Comparison of ENCODE assay signal across 12 cellular contexts in the genomic region with DNA sequence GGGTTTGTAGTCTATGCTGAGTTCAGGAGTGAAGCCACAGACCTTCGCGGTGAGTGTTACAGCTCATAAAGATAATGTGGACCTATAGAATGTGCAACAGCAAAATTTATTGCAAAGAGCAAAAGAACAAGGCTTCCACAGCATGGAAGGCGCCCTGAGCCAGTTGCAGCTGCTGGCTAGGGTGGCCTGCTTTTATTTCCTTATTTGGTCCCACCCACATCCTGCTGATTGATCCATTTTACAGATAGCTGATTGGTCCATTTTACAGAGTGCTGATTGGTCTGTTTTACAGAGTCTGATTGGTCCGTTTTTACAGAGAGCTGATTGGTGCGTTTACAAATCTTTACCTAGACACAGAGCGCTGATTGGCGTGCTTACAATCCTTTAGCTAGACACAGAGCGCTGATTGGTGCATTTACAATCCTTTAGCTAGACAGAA. TPM values are rescaled to one million over a fixed set of nuclear protein-coding genes. Genes with fewer than 3 reads are reported as not detected.
DNase-seq lines count a peak whose midpoint lies in the region; ATAC-seq, FAIRE-seq and TF ChIP-seq lines count a peak whose summit lies in the region.
"Had no signal": no experiment of that assay in that cellular context is flagged by ENCODE, and none has a peak within 500 bp of the region (broad histone marks: within the 10 kb centered on the region; RNA-seq: fewer than 3 reads in every experiment).

No MANE protein-coding gene starts in this region.

- no peak for TF ChIP-seq RAD21 in H1 (IDR thresholded peaks at IDR 0.05 in 1 of 2, conservative IDR thresholded peaks at IDR 0.05 in 1 of 2; ENCODE audit: low read depth in 2 of 2, low read length in 2 of 2)

- no peak for TF ChIP-seq CTCF in Caco-2 (IDR thresholded peaks at IDR 0.05; ENCODE audit: insufficient read depth in 1 of 2, low read depth in 1 of 2, low read length in 1 of 2, severe bottlenecking in 1 of 2, unreplicated experiment in 1 of 2)
- TF ChIP-seq CTCF in H1 (IDR thresholded peaks at IDR 0.05; ENCODE audit: control extremely low read depth in 1 of 3, insufficient read depth in 1 of 3, low read depth in 1 of 3, low read length in 3 of 3), result no peak
- TF ChIP-seq CTCF in heart right ventricle (IDR thresholded peaks at IDR 0.05), result no peak

- H3K4me1 ChIP-seq in Caco-2, result no peaks in the 10 kb centered on the region
- H3K4me1 ChIP-seq in H1 (replicated peaks in 1 of 4; ENCODE audit: control insufficient read depth in 3 of 4, insufficient read depth in 4 of 4, low read length in 3 of 4), result peaks cover 0 to 6% (median 0%) of the 10 kb centered on the region in 4 experiments; a peak in 1 of 7 replicates
- no peaks in the 10 kb centered on the region for H3K4me1 ChIP-seq in heart right ventricle
- H3K4me1 ChIP-seq: pancreas had no signal

- no peak overlapping the region for H2BK12ac ChIP-seq in H1 (ENCODE audit: low read depth, low read length)

- CTCF ChIA-PET in Caco-2 (lab: Charles Lee), result interaction anchor here (0.6 to 0.8 kb wide), 2 partner anchors 27 to 50 kb away, joined by 3 read pairs; a partner anchor contains a TSS
- CTCF ChIA-PET in H1 (lab: Charles Lee; ENCODE audit: partially characterized antibody), result interaction anchor here (1.0 to 1.7 kb wide), 4 partner anchors 15 to 108 kb away, joined by 3 to 5 read pairs (median 4); a partner anchor contains a TSS

- H3K27ac ChIP-seq in H1 (ENCODE audit: low read depth, low read length), result no peak overlapping the region
- H3K27ac ChIP-seq in heart right ventricle, result no peak overlapping the region
- H3K27ac ChIP-seq: pancreas had no signal

- H3K27ac Mint-ChIP-seq in Caco-2 (ENCODE audit: unreplicated experiment), result no peak overlapping the region

- H2AFZ ChIP-seq in H1 (ENCODE audit: low read length), result no peak overlapping the region

- no peak for FAIRE-seq in H1 (lab: Jason Lieb, UNC)
- FAIRE-seq: pancreas had no signal

- WGBS in H1 (ENCODE audit: extremely low coverage in 1 of 2, insufficient coverage in 1 of 2, insufficient read length in 1 of 2, insufficient replicate concordance in 2 of 2, low coverage in 1 of 2, low lambda C conversion rate in 2 of 2, missing lambda C conversion rate in 1 of 2), 2 experiments, result 86% methylated on average over 8 of the region's 8 CpGs; no CpG with 5 or more reads in 1 of the 2 experiments
- 92 to 94% methylated on average over 8 of the region's 8 CpGs for WGBS in heart right ventricle, 2 donors

- H3K9me3 Mint-ChIP-seq in Caco-2 (ENCODE audit: unreplicated experiment), result no peaks in the 10 kb centered on the region

- H3K79me1 ChIP-seq in H1 (ENCODE audit: low read depth, low read length), result no peaks in the 10 kb centered on the region

- H3K36me3 ChIP-seq in Caco-2 (ENCODE audit: control insufficient read depth, insufficient read depth, low read length), result no peaks in the 10 kb centered on the region
- H3K36me3 ChIP-seq in H1 (ENCODE audit: control insufficient read depth in 2 of 4, insufficient read depth in 4 of 4, low read length in 3 of 4), result peaks cover 0 to 6% (median under 1%) of the 10 kb centered on the region in 4 experiments; a peak in 1 of 8 replicates
- peaks cover 0 to 16% (median 7%) of the 10 kb centered on the region in 9 donors for H3K36me3 ChIP-seq in heart right ventricle

- no peak overlapping the region for H4K8ac ChIP-seq in H1 (ENCODE audit: extremely low read depth, insufficient read depth, low read length)

- H2BK5ac ChIP-seq in H1 (ENCODE audit: low read depth, low read length), result no peak overlapping the region

- intact Hi-C loops in Caco-2 (cut with micrococcal nuclease; ENCODE audit: unreplicated experiment) (no loop called here), heart right ventricle (cut with DNase I) (no loop called here)

- no TSS peak for BruUV-seq in Caco-2 (replicated peaks; lab: Mats Ljungman, UMichigan)

- no peaks in the 10 kb centered on the region for H3K27me3 Mint-ChIP-seq in Caco-2 (ENCODE audit: insufficient read depth, unreplicated experiment)

- no peaks in the 10 kb centered on the region for H3K79me2 ChIP-seq in H1 (ENCODE audit: control insufficient read depth in 1 of 2, insufficient read depth in 2 of 2, low read length in 2 of 2)

- H3K36me3 Mint-ChIP-seq in Caco-2 (ENCODE audit: insufficient read depth, unreplicated experiment), result peaks cover 48% of the 10 kb centered on the region

- no peak overlapping the region for H3K4me3 Mint-ChIP-seq in Caco-2 (ENCODE audit: unreplicated experiment)
- H3K4me3 Mint-ChIP-seq: CD14-positive monocyte had no signal

- H2BK120ac ChIP-seq in H1 (replicated peaks; ENCODE audit: low read depth, low read length), result no peak overlapping the region

- POLR2A ChIA-PET in Caco-2 (lab: Charles Lee) (interaction anchor here (1.2 kb wide), 1 partner anchor 21 kb away, joined by 5 read pairs; a partner anchor contains a TSS), H1 (lab: Charles Lee; ENCODE audit: partially characterized antibody) (interaction anchor here (1.0 to 17.9 kb wide), 5 partner anchors 8 to 36 kb away, joined by 5 to 399 read pairs (median 7); a partner anchor contains a TSS)

- DNase-seq in A172 (ENCODE audit: low spot score) (peak; percentile 51), Caco-2 (peak; percentile 49 to 50), NCI-H69 (lab: John Stamatoyannopoulos, UW) (peak; percentile 59), H1 (ENCODE audit: low read depth in 1 of 2, low spot score in 2 of 2) (no peak), hypothalamus (lab: John Stamatoyannopoulos, UW) (no peak), kidney glomerular epithelial cell (lab: John Stamatoyannopoulos, UW) (no peak), heart right ventricle (no peak)
- DNase-seq: mammary epithelial cell, NCI-H1417 treated with DMSO at 0.1 percent for 48 hours, pancreas had no signal

- H2BK20ac ChIP-seq in H1 (ENCODE audit: low read length), result no peak overlapping the region

- no peak overlapping the region for H3K18ac ChIP-seq in H1 (ENCODE audit: extremely low read depth, low read length)

- no peak overlapping the region for H4K5ac ChIP-seq in H1 (ENCODE audit: insufficient read length, low read depth, low read length)

- H3K9ac ChIP-seq in H1 (replicated peaks in 1 of 4; ENCODE audit: extremely low read depth in 1 of 4, low read depth in 3 of 4, low read length in 3 of 4), result no peak overlapping the region

- H3K9me3 ChIP-seq in Caco-2 (no peaks in the 10 kb centered on the region), H1 (ENCODE audit: insufficient read depth in 2 of 2, low read depth in 1 of 2, low read length in 1 of 2) (no peaks in the 10 kb centered on the region), heart right ventricle (peaks cover 0 to 4% (median 0%) of the 10 kb centered on the region in 11 donors)
- H3K9me3 ChIP-seq: pancreas had no signal

- H3K4me1 Mint-ChIP-seq in Caco-2 (ENCODE audit: low read depth, unreplicated experiment), result no peaks in the 10 kb centered on the region
- H3K4me1 Mint-ChIP-seq: CD14-positive monocyte had no signal

- H3K14ac ChIP-seq in H1 (ENCODE audit: insufficient read length), result no peak overlapping the region

- H2BK15ac ChIP-seq in H1 (ENCODE audit: low read length), result no peak overlapping the region

- H3K27me3 ChIP-seq in Caco-2 (replicated peaks; ENCODE audit: control insufficient read depth, insufficient read depth, low read length) (no peaks in the 10 kb centered on the region), H1 (replicated peaks in 1 of 4; ENCODE audit: control insufficient read depth in 3 of 4, extremely low read depth in 1 of 4, insufficient read depth in 3 of 4, low read length in 3 of 4) (no peaks in the 10 kb centered on the region), heart right ventricle (no peaks in the 10 kb centered on the region)
- H3K27me3 ChIP-seq: pancreas had no signal

- ATAC-seq in HG02970 (IDR thresholded peaks at IDR 0.05; ENCODE audit: low FRiP score, unreplicated experiment) (no peak), heart right ventricle (no peak)
- ATAC-seq: pancreas had no signal

- no peak overlapping the region for H3K4me2 ChIP-seq in H1 (ENCODE audit: insufficient read depth in 1 of 2, low read depth in 2 of 2, low read length in 2 of 2)

- TF ChIP-seq EP300 in H1 (IDR thresholded peaks at IDR 0.05; ENCODE audit: borderline replicate concordance in 1 of 2, low read depth in 2 of 2, low read length in 2 of 2), result no peak

- H2AK5ac ChIP-seq in H1 (ENCODE audit: low read depth, low read length), result no peak overlapping the region

- H3K4ac ChIP-seq in H1 (replicated peaks; ENCODE audit: insufficient read length, low read depth, low read length), result no peak overlapping the region

- H4K20me1 ChIP-seq in H1 (replicated peaks in 1 of 2; ENCODE audit: control insufficient read depth in 1 of 2, insufficient read depth in 2 of 2, low read length in 2 of 2), result no peaks in the 10 kb centered on the region

- no peak for TF ChIP-seq POLR2A in H1 (IDR thresholded peaks at IDR 0.05; ENCODE audit: control extremely low read depth in 1 of 2, low read depth in 2 of 2, low read length in 2 of 2)

- no peak overlapping the region for H4K91ac ChIP-seq in H1 (replicated peaks; ENCODE audit: insufficient read length, low read length)

- no peak overlapping the region for H3K56ac ChIP-seq in H1 (replicated peaks; ENCODE audit: insufficient read length, low read depth, low read length)

- H3K4me3 ChIP-seq in Caco-2 (ENCODE audit: low read depth, low read length) (no peak overlapping the region), H1 (ENCODE audit: extremely low read depth in 1 of 4, insufficient read depth in 2 of 4, low read depth in 3 of 4, low read length in 4 of 4) (no peak overlapping the region), heart right ventricle (no peak overlapping the region)
- H3K4me3 ChIP-seq: pancreas had no signal

- no peak overlapping the region for H3K23ac ChIP-seq in H1 (ENCODE audit: insufficient read length)

- H3K23me2 ChIP-seq in H1 (ENCODE audit: low read depth, low read length), result no peaks in the 10 kb centered on the region

RNA-seq across cellular contexts. Expression of a gene that starts 4.2 kb away (rescaled TPM):
- total RNA-seq in A172 (2014; rRNA removed; shearing (Covaris generic)), result not detected in 2 replicates
- 1.1 and 1.3 TPM in 2 replicates for total RNA-seq in Caco-2 (2022)
- not detected in 2 replicates for total RNA-seq in H1 (2021; fragmentation: NEBNext Ultra II Directional; extraction: Animal tissue kit (Norgen Biotek cat#: 25700))
- not detected in 2 replicates for polyA plus RNA-seq in H1 (2011; rRNA removed)
- not detected for polyA plus RNA-seq in H1 (2011; cell fraction: cytosol; rRNA removed)
- 1.3 TPM for polyA plus RNA-seq in H1 (2011; cell fraction: nucleus; rRNA removed)
- 0.56 TPM in 1 of 4 replicates, not detected in the others for polyA plus RNA-seq in H1 (2012, experiment 1 of 2)
- polyA plus RNA-seq in H1 (2012, experiment 2 of 2), result not detected
- polyA plus RNA-seq in H1 (2013, experiment 1 of 2), result 0.26 TPM
- polyA plus RNA-seq in H1 (2013, experiment 2 of 2), result 0.11 TPM
- not detected in 2 replicates for polyA minus RNA-seq in H1 (2011; rRNA and poly(A)+ RNA removed)
- not detected for polyA minus RNA-seq in H1 (2011; cell fraction: cytosol; rRNA and poly(A)+ RNA removed)
- polyA minus RNA-seq in H1 (2011; cell fraction: nucleus; rRNA and poly(A)+ RNA removed), result not detected
- 1 to 10 TPM in 3 of 10 donors, under 1 TPM in 2, not detected in 5; 0.63 to 1.7 (median 1.0) TPM for total RNA-seq in heart right ventricle
- polyA plus RNA-seq in heart right ventricle, result 1 to 10 TPM; 2.0 to 2.4 TPM
- polyA plus RNA-seq: CD14-positive monocyte had no signal

RNA-seq across cellular contexts. Expression of a gene that starts 6.9 kb away (rescaled TPM):
- total RNA-seq in A172 (2014; rRNA removed; shearing (Covaris generic)), result 10.3 and 19.9 TPM in 2 replicates
- total RNA-seq in Caco-2 (2022) (19.9 and 21.5 TPM in 2 replicates), heart right ventricle (10 to 100 TPM; 11.0 to 25.2 (median 13.5) TPM)
- 15.8 and 15.9 TPM in 2 replicates for total RNA-seq in H1 (2021; fragmentation: NEBNext Ultra II Directional; extraction: Animal tissue kit (Norgen Biotek cat#: 25700))
- polyA plus RNA-seq in H1 (2011; rRNA removed) (28.6 and 42.1 TPM in 2 replicates), heart right ventricle (10 to 100 TPM; 26.8 to 62.5 TPM)
- polyA plus RNA-seq in H1 (2011; cell fraction: cytosol; rRNA removed), result 29.6 TPM
- 33.6 TPM for polyA plus RNA-seq in H1 (2011; cell fraction: nucleus; rRNA removed)
- polyA plus RNA-seq in H1 (2012, experiment 1 of 2), result 9.8 to 26.8 TPM (median 21.5 TPM) in 4 replicates
- polyA plus RNA-seq in H1 (2012, experiment 2 of 2), result 21.1 TPM
- 11.6 TPM for polyA plus RNA-seq in H1 (2013, experiment 1 of 2)
- polyA plus RNA-seq in H1 (2013, experiment 2 of 2), result 13.2 TPM
- polyA minus RNA-seq in H1 (2011; rRNA and poly(A)+ RNA removed), result 7.0 and 9.0 TPM in 2 replicates
- polyA minus RNA-seq in H1 (2011; cell fraction: cytosol; rRNA and poly(A)+ RNA removed), result 8.1 TPM
- polyA minus RNA-seq in H1 (2011; cell fraction: nucleus; rRNA and poly(A)+ RNA removed), result 4.1 TPM

RNA-seq across cellular contexts. Expression of a gene that starts 20.1 kb away (rescaled TPM):
- total RNA-seq in A172 (2014; rRNA removed; shearing (Covaris generic)), result 64.7 and 87.9 TPM in 2 replicates
- total RNA-seq in Caco-2 (2022), result 133 and 134 TPM in 2 replicates
- 201 and 220 TPM in 2 replicates for total RNA-seq in H1 (2021; fragmentation: NEBNext Ultra II Directional; extraction: Animal tissue kit (Norgen Biotek cat#: 25700))
- polyA plus RNA-seq in H1 (2011; rRNA removed), result 202 and 283 TPM in 2 replicates
- 244 TPM for polyA plus RNA-seq in H1 (2011; cell fraction: cytosol; rRNA removed)
- 580 TPM for polyA plus RNA-seq in H1 (2011; cell fraction: nucleus; rRNA removed)
- polyA plus RNA-seq in H1 (2012, experiment 1 of 2), result 183 to 289 TPM (median 274 TPM) in 4 replicates
- 187 TPM for polyA plus RNA-seq in H1 (2012, experiment 2 of 2)
- 254 TPM for polyA plus RNA-seq in H1 (2013, experiment 1 of 2)
- polyA plus RNA-seq in H1 (2013, experiment 2 of 2), result 247 TPM
- polyA minus RNA-seq in H1 (2011; rRNA and poly(A)+ RNA removed), result 310 and 364 TPM in 2 replicates
- 247 TPM for polyA minus RNA-seq in H1 (2011; cell fraction: cytosol; rRNA and poly(A)+ RNA removed)
- 135 TPM for polyA minus RNA-seq in H1 (2011; cell fraction: nucleus; rRNA and poly(A)+ RNA removed)
- total RNA-seq in heart right ventricle, result 10 to 100 TPM; 24.0 to 40.6 (median 34.4) TPM
- 10 to 100 TPM; 35.3 to 36.7 TPM for polyA plus RNA-seq in heart right ventricle

RNA-seq across cellular contexts. Expression of a gene that starts 20.8 kb away (rescaled TPM):
- 0.62 and 1.7 TPM in 2 replicates for total RNA-seq in A172 (2014; rRNA removed; shearing (Covaris generic))
- total RNA-seq in Caco-2 (2022) (28.0 and 29.2 TPM in 2 replicates), heart right ventricle (10 to 100 TPM in 2 of 10 donors, 1 to 10 TPM in 8; 5.3 to 11.4 (median 8.4) TPM)
- 24.8 and 26.5 TPM in 2 replicates for total RNA-seq in H1 (2021; fragmentation: NEBNext Ultra II Directional; extraction: Animal tissue kit (Norgen Biotek cat#: 25700))
- polyA plus RNA-seq in H1 (2011; rRNA removed) (24.1 and 30.3 TPM in 2 replicates), heart right ventricle (10 to 100 TPM in 1 of 2 donors, 1 to 10 TPM in 1; 3.6 to 12.8 TPM)
- 15.6 TPM for polyA plus RNA-seq in H1 (2011; cell fraction: cytosol; rRNA removed)
- 50.3 TPM for polyA plus RNA-seq in H1 (2011; cell fraction: nucleus; rRNA removed)
- 25.7 to 38.2 TPM (median 32.4 TPM) in 4 replicates for polyA plus RNA-seq in H1 (2012, experiment 1 of 2)
- 21.4 TPM for polyA plus RNA-seq in H1 (2012, experiment 2 of 2)
- polyA plus RNA-seq in H1 (2013, experiment 1 of 2), result 16.8 TPM
- polyA plus RNA-seq in H1 (2013, experiment 2 of 2), result 15.6 TPM
- 10.9 and 13.6 TPM in 2 replicates for polyA minus RNA-seq in H1 (2011; rRNA and poly(A)+ RNA removed)
- polyA minus RNA-seq in H1 (2011; cell fraction: cytosol; rRNA and poly(A)+ RNA removed), result 18.9 TPM
- polyA minus RNA-seq in H1 (2011; cell fraction: nucleus; rRNA and poly(A)+ RNA removed), result 10.9 TPM

RNA-seq across cellular contexts. Expression of a gene that starts 27.9 kb away (rescaled TPM):
- 80.0 and 123 TPM in 2 replicates for total RNA-seq in A172 (2014; rRNA removed; shearing (Covaris generic))
- total RNA-seq in Caco-2 (2022) (135 and 144 TPM in 2 replicates), heart right ventricle (10 to 100 TPM; 31.8 to 78.3 (median 42.8) TPM)
- total RNA-seq in H1 (2021; fragmentation: NEBNext Ultra II Directional; extraction: Animal tissue kit (Norgen Biotek cat#: 25700)), result 101 and 103 TPM in 2 replicates
- polyA plus RNA-seq in H1 (2011; rRNA removed) (86.9 and 101 TPM in 2 replicates), heart right ventricle (10 to 100 TPM; 75.3 to 78.6 TPM)
- 92.3 TPM for polyA plus RNA-seq in H1 (2011; cell fraction: cytosol; rRNA removed)
- polyA plus RNA-seq in H1 (2011; cell fraction: nucleus; rRNA removed), result 115 TPM
- 67.8 to 136 TPM (median 115 TPM) in 4 replicates for polyA plus RNA-seq in H1 (2012, experiment 1 of 2)
- polyA plus RNA-seq in H1 (2012, experiment 2 of 2), result 88.1 TPM
- 71.6 TPM for polyA plus RNA-seq in H1 (2013, experiment 1 of 2)
- 70.0 TPM for polyA plus RNA-seq in H1 (2013, experiment 2 of 2)
- polyA minus RNA-seq in H1 (2011; rRNA and poly(A)+ RNA removed), result 53.1 and 75.3 TPM in 2 replicates
- polyA minus RNA-seq in H1 (2011; cell fraction: cytosol; rRNA and poly(A)+ RNA removed), result 54.2 TPM
- polyA minus RNA-seq in H1 (2011; cell fraction: nucleus; rRNA and poly(A)+ RNA removed), result 66.5 TPM

Comparison
In these comparisons a context has a peak if more than half of its experiments do, and no peak if none do; other contexts are left out.
1. DNase-seq: peak in A172 (single experiment), Caco-2 (2 of 2) and NCI-H69 (single experiment); none in H1 (0 of 2), hypothalamus (0 of 51), kidney glomerular epithelial cell (single experiment) and heart right ventricle (0 of 2).